ENCODE assay signal across 15 cellular contexts in the genomic region with DNA sequence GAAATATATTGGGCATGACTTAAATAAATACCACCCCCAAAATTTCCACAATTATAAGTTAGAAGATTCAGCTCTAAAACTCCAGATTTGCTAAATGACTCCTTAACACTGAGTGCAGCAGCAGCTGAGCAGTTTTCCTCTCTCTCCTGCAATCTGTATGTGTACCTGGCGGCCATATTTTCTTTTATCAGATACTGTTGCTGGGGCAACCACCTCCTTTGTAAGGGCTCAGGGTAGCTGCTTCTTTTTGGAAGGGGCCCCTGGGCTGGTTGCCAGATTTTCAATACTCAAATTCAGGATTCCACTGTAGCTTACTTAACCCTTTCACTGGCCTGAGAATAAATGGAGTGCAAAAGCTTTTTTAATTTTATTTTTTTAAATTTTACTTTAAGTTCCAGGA.
DNase-seq lines count a peak whose midpoint lies in the region; TF ChIP-seq lines count a peak whose summit lies in the region.
"Had no signal": no experiment of that assay in that cellular context is flagged by ENCODE, and none has a peak within 500 bp of the region (broad histone marks: within the 10 kb centered on the region; RNA-seq: fewer than 3 reads in every experiment).

No MANE protein-coding gene starts in this region.

- CTCF ChIA-PET in activated CD4-positive, alpha-beta memory T cell treated with anti-CD3 and anti-CD28 coated beads, Interleukin-2, amount 10 ng/mL, durations not matched to agents 7 days and 5 days (lab: Charles Lee), result no interaction called here

- TF ChIP-seq CTCF in mesothelial cell of epicardium (IDR thresholded peaks at IDR 0.05; ENCODE audit: unreplicated experiment), result no peak

- H3K27me3 Mint-ChIP-seq in mesothelial cell of epicardium (ENCODE audit: low read depth), result no peaks in the 10 kb centered on the region
- no peaks in the 10 kb centered on the region for H3K27me3 Mint-ChIP-seq in activated CD4-positive, alpha-beta memory T cell treated with anti-CD3 and anti-CD28 coated beads, Interleukin-2, amount 10 ng/mL, durations not matched to agents 7 days and 5 days
- H3K27me3 Mint-ChIP-seq: activated naive CD4-positive, alpha-beta T cell treated with anti-CD3 and anti-CD28 coated beads, Interleukin-2, amount 50 U/mL, for 24 hours; CD4-positive, CD25-positive, alpha-beta regulatory T cell; IgD-negative memory B cell; naive B cell had no signal

- no peaks in the 10 kb centered on the region for H3K36me3 Mint-ChIP-seq in mesothelial cell of epicardium
- no peaks in the 10 kb centered on the region for H3K36me3 Mint-ChIP-seq in activated CD4-positive, alpha-beta memory T cell treated with anti-CD3 and anti-CD28 coated beads, Interleukin-2, amount 10 ng/mL, durations not matched to agents 7 days and 5 days (ENCODE audit: low read depth)
- H3K36me3 Mint-ChIP-seq: activated naive CD4-positive, alpha-beta T cell treated with anti-CD3 and anti-CD28 coated beads, Interleukin-2, amount 50 U/mL, for 24 hours; CD4-positive, CD25-positive, alpha-beta regulatory T cell; IgD-negative memory B cell; naive B cell had no signal

- peaks cover 3% of the 10 kb centered on the region for H3K9me3 Mint-ChIP-seq in mesothelial cell of epicardium
- H3K9me3 Mint-ChIP-seq in activated CD4-positive, alpha-beta memory T cell treated with anti-CD3 and anti-CD28 coated beads, Interleukin-2, amount 10 ng/mL, durations not matched to agents 7 days and 5 days, result peaks cover 5% of the 10 kb centered on the region
- H3K9me3 Mint-ChIP-seq: IgD-negative memory B cell had no signal

- peak overlapping the region; percentile 78 for H3K27ac Mint-ChIP-seq in mesothelial cell of epicardium
- H3K27ac Mint-ChIP-seq in activated CD4-positive, alpha-beta memory T cell treated with anti-CD3 and anti-CD28 coated beads, Interleukin-2, amount 10 ng/mL, durations not matched to agents 7 days and 5 days, result no peak overlapping the region
- H3K27ac Mint-ChIP-seq: activated naive CD4-positive, alpha-beta T cell treated with anti-CD3 and anti-CD28 coated beads, Interleukin-2, amount 50 U/mL, for 24 hours; CD4-positive, CD25-positive, alpha-beta regulatory T cell; naive B cell had no signal

- no peak for TF ChIP-seq EP300 in Ishikawa (IDR thresholded peaks at IDR 0.05; ENCODE audit: borderline replicate concordance)

- peak; percentile 74 for DNase-seq in NCI-H146 treated with DMSO at 0.1 percent for 48 hours (lab: John Stamatoyannopoulos, UW; ENCODE audit: unreplicated experiment)
- peak; percentile 100 for DNase-seq in NCI-H748 (lab: John Stamatoyannopoulos, UW; ENCODE audit: unreplicated experiment)
- DNase-seq in mesothelial cell of epicardium (ENCODE audit: low spot score in 2 of 2, unreplicated experiment in 2 of 2), result peak in 1 of 2 experiments; percentile 49
- DNase-seq in NCI-H2029 treated with DMSO at 0.1 percent for 48 hours (lab: John Stamatoyannopoulos, UW), result no peak
- DNase-seq in activated CD4-positive, alpha-beta memory T cell treated with anti-CD3 and anti-CD28 coated beads, Interleukin-2, amount 10 ng/mL, durations not matched to agents 7 days and 5 days, result no peak
- no peak for DNase-seq in glomerular visceral epithelial cell (ENCODE audit: extremely low spot score)
- DNase-seq: CD4-positive, CD25-positive, alpha-beta regulatory T cell; DND-41; mesenchymal stem cell; MM.1S; naive B cell; right lobe of liver had no signal

- POLR2A ChIA-PET in activated CD4-positive, alpha-beta memory T cell treated with anti-CD3 and anti-CD28 coated beads, Interleukin-2, amount 10 ng/mL, durations not matched to agents 7 days and 5 days (lab: Charles Lee), result no interaction called here

- no peak overlapping the region for H3K4me3 Mint-ChIP-seq in mesothelial cell of epicardium
- H3K4me3 Mint-ChIP-seq in activated CD4-positive, alpha-beta memory T cell treated with anti-CD3 and anti-CD28 coated beads, Interleukin-2, amount 10 ng/mL, durations not matched to agents 7 days and 5 days, result no peak overlapping the region
- H3K4me3 Mint-ChIP-seq: activated naive CD4-positive, alpha-beta T cell treated with anti-CD3 and anti-CD28 coated beads, Interleukin-2, amount 50 U/mL, for 24 hours; CD4-positive, CD25-positive, alpha-beta regulatory T cell; IgD-negative memory B cell; naive B cell had no signal

- no peak for TF ChIP-seq RAD21 in Ishikawa (IDR thresholded peaks at IDR 0.05; ENCODE audit: low read depth)

- peaks cover 39% of the 10 kb centered on the region for H3K4me1 Mint-ChIP-seq in mesothelial cell of epicardium
- H3K4me1 Mint-ChIP-seq in activated CD4-positive, alpha-beta memory T cell treated with anti-CD3 and anti-CD28 coated beads, Interleukin-2, amount 10 ng/mL, durations not matched to agents 7 days and 5 days, result no peaks in the 10 kb centered on the region
- H3K4me1 Mint-ChIP-seq: activated naive CD4-positive, alpha-beta T cell treated with anti-CD3 and anti-CD28 coated beads, Interleukin-2, amount 50 U/mL, for 24 hours; CD4-positive, CD25-positive, alpha-beta regulatory T cell; naive B cell had no signal

TF ChIP-seq in Ishikawa, 13 proteins besides CTCF, POLR2A, EP300 and RAD21:
- TF ChIP-seq, protein P1, sequence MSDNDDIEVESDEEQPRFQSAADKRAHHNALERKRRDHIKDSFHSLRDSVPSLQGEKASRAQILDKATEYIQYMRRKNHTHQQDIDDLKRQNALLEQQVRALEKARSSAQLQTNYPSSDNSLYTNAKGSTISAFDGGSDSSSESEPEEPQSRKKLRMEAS (IDR thresholded peaks at IDR 0.05), result no peak
- TF ChIP-seq YY1 (IDR thresholded peaks at IDR 0.05; ENCODE audit: low read depth), result peak; percentile 43; the same call in 1 of the 2 replicates

Comparison
In these comparisons a context has a peak if more than half of its experiments do, and no peak if none do; other contexts are left out.
1. DNase-seq: peak in NCI-H146 treated with DMSO at 0.1 percent for 48 hours (single experiment) and NCI-H748 (single experiment); none in NCI-H2029 treated with DMSO at 0.1 percent for 48 hours (single experiment), activated CD4-positive, alpha-beta memory T cell treated with anti-CD3 and anti-CD28 coated beads, Interleukin-2, amount 10 ng/mL, durations not matched to agents 7 days and 5 days (single experiment) and glomerular visceral epithelial cell (single experiment).